11 cellular contexts compared by ENCODE assay signal in genomic region chr1:160208179-160209040, GRCh38. TPM values are rescaled to one million over a fixed set of nuclear protein-coding genes. Genes with fewer than 3 reads are reported as not detected.
DNase-seq lines count a peak whose midpoint lies in the region; ATAC-seq and TF ChIP-seq lines count a peak whose summit lies in the region.
"Had no signal": no experiment of that assay in that cellular context is flagged by ENCODE, and none has a peak within 500 bp of the region (broad histone marks: within the 10 kb centered on the region; RNA-seq: fewer than 3 reads in every experiment).

No MANE protein-coding gene starts in this region.

- peak overlapping the region; percentile 95 for H3K9ac ChIP-seq in mesenchymal stem cell (ENCODE audit: low read length)

- peak overlapping the region; percentile 11 for H2AK5ac ChIP-seq in mesenchymal stem cell (ENCODE audit: low read length, severe bottlenecking)

- no peak overlapping the region for H2BK120ac ChIP-seq in mesenchymal stem cell (ENCODE audit: low read depth, low read length)

- H3K79me1 ChIP-seq in mesenchymal stem cell (replicated peaks; ENCODE audit: low read length, poor library complexity, severe bottlenecking), result peaks cover 21% of the 10 kb centered on the region

- no peaks in the 10 kb centered on the region for H3K27me3 Mint-ChIP-seq in activated T-cell treated with anti-CD3 and anti-CD28 coated beads, Interleukin-2, amount 50 U/mL, for 24 hours

- peak overlapping the region in 1 of 2 experiments; percentile 15 for H3K4ac ChIP-seq in mesenchymal stem cell (ENCODE audit: low read depth in 1 of 2, low read length in 2 of 2)

- H3K27ac ChIP-seq in ascending aorta, result peak overlapping the region; percentile 94 to 98
- no peak overlapping the region for H3K27ac ChIP-seq in mesenchymal stem cell (ENCODE audit: low read length, poor library complexity, severe bottlenecking)
- peak overlapping the region; percentile 54 to 95 for H3K27ac ChIP-seq in thoracic aorta

- H3K27ac Mint-ChIP-seq in activated T-cell treated with anti-CD3 and anti-CD28 coated beads, Interleukin-2, amount 50 U/mL, for 24 hours, result peak overlapping the region; percentile 79

- H3K27me3 ChIP-seq in ascending aorta (no peaks in the 10 kb centered on the region), mesenchymal stem cell (ENCODE audit: control insufficient read depth in 1 of 2, insufficient read depth in 1 of 2, low read length in 2 of 2) (no peaks in the 10 kb centered on the region), thoracic aorta (replicated peaks; ENCODE audit: insufficient read depth) (no peaks in the 10 kb centered on the region)

- no peak overlapping the region for H4K8ac ChIP-seq in mesenchymal stem cell (ENCODE audit: low read length)

- no peak overlapping the region for H2BK12ac ChIP-seq in mesenchymal stem cell (ENCODE audit: low read length in 2 of 2)

- no peak overlapping the region for H2AFZ ChIP-seq in mesenchymal stem cell (ENCODE audit: low read depth, low read length)

- H3K14ac ChIP-seq in mesenchymal stem cell (ENCODE audit: low read length in 2 of 2), result peak overlapping the region in 1 of 2 experiments; percentile 58

- TF ChIP-seq CTCF in ascending aorta (IDR thresholded peaks at IDR 0.05), result no peak
- TF ChIP-seq CTCF in thoracic aorta (IDR thresholded peaks at IDR 0.05), result no peak

- no peak overlapping the region for H2BK5ac ChIP-seq in mesenchymal stem cell (ENCODE audit: low read depth, low read length, poor library complexity, severe bottlenecking)

- peaks cover 57% of the 10 kb centered on the region for H3K4me1 Mint-ChIP-seq in activated T-cell treated with anti-CD3 and anti-CD28 coated beads, Interleukin-2, amount 50 U/mL, for 24 hours (ENCODE audit: low read depth)

- whole genome bisulfite sequencing in mesenchymal stem cell, result 81% methylated on average over 8 of the region's 8 CpGs

- no peak overlapping the region for H2BK15ac ChIP-seq in mesenchymal stem cell (ENCODE audit: low read depth, poor library complexity, severe bottlenecking)

- no peak overlapping the region for H3K23ac ChIP-seq in mesenchymal stem cell (ENCODE audit: low read length in 2 of 2)

- peak overlapping the region in 1 of 2 experiments; percentile 14 for H3K18ac ChIP-seq in mesenchymal stem cell (ENCODE audit: low read depth in 1 of 2, low read length in 2 of 2)

- H3K36me3 Mint-ChIP-seq in activated T-cell treated with anti-CD3 and anti-CD28 coated beads, Interleukin-2, amount 50 U/mL, for 24 hours (ENCODE audit: low read depth), result peaks cover 75% of the 10 kb centered on the region

- H3K9me3 Mint-ChIP-seq in activated T-cell treated with anti-CD3 and anti-CD28 coated beads, Interleukin-2, amount 50 U/mL, for 24 hours, result no peaks in the 10 kb centered on the region

- H3K36me3 ChIP-seq in ascending aorta, result peaks cover 15 to 38% of the 10 kb centered on the region in 2 donors
- H3K36me3 ChIP-seq in mesenchymal stem cell (ENCODE audit: control insufficient read depth in 1 of 2, insufficient read depth in 2 of 2, low read depth in 1 of 2, low read length in 2 of 2), result peaks cover 51 to 67% of the 10 kb centered on the region in 2 experiments
- H3K36me3 ChIP-seq in thoracic aorta, result peaks cover 20% of the 10 kb centered on the region

- no peak overlapping the region for H4K91ac ChIP-seq in mesenchymal stem cell (ENCODE audit: low read length)

- no peak for ATAC-seq in thoracic aorta (ENCODE audit: insufficient number of reproducible peaks, low FRiP score, low read depth)
- ATAC-seq in HG02610 (IDR thresholded peaks at IDR 0.05; ENCODE audit: unreplicated experiment), result no peak
- ATAC-seq in HG03460 (IDR thresholded peaks at IDR 0.05; ENCODE audit: unreplicated experiment), result no peak
- ATAC-seq: esophagus mucosa, Panc1 had no signal

- H3K4me3 ChIP-seq in ascending aorta, result peak overlapping the region in 1 of 2 donors; percentile 5
- peak overlapping the region in 1 of 2 experiments; percentile 28 for H3K4me3 ChIP-seq in mesenchymal stem cell (ENCODE audit: insufficient read depth in 1 of 2, low read depth in 1 of 2, low read length in 2 of 2)
- H3K4me3 ChIP-seq in thoracic aorta, result peak overlapping the region; percentile 3

- no peak overlapping the region for H3K4me3 Mint-ChIP-seq in activated T-cell treated with anti-CD3 and anti-CD28 coated beads, Interleukin-2, amount 50 U/mL, for 24 hours

- intact Hi-C loops in ascending aorta (cut with DNase I), result loop anchor here (5.0 to 10.0 kb wide), 2 partner anchors 54 to 1186 kb away; partner anchors contain the start of gene DCAF8

- H3K4me1 ChIP-seq in ascending aorta (peaks cover 3 to 47% of the 10 kb centered on the region in 2 donors), mesenchymal stem cell (ENCODE audit: control insufficient read depth, insufficient read depth, low read depth, low read length) (peaks cover 36% of the 10 kb centered on the region), thoracic aorta (ENCODE audit: control insufficient read depth in 1 of 2, low read depth in 2 of 2) (peaks cover 40 to 68% of the 10 kb centered on the region in 2 donors)

- no peak for DNase-seq in activated T-cell treated with anti-CD3 and anti-CD28 coated beads, Interleukin-2, amount 50 U/mL, for 24 hours
- DNase-seq in activated T-cell treated with anti-CD3 and anti-CD28 coated beads, Interleukin-2, amount 50 U/mL, for 48 hours, result no peak
- no peak for DNase-seq in ascending aorta (ENCODE audit: low spot score in 2 of 2)
- DNase-seq in mesenchymal stem cell, result peak; percentile 32
- no peak for DNase-seq in thoracic aorta (ENCODE audit: low spot score)
- DNase-seq in NCI-H345 treated with DMSO at 0.1 percent for 48 hours (lab: John Stamatoyannopoulos, UW; ENCODE audit: unreplicated experiment), result no peak

- H3K9me3 ChIP-seq in ascending aorta (no peaks in the 10 kb centered on the region), mesenchymal stem cell (ENCODE audit: control insufficient read depth, low read length) (no peaks in the 10 kb centered on the region), thoracic aorta (no peaks in the 10 kb centered on the region)

- no peak overlapping the region for H3K4me2 ChIP-seq in mesenchymal stem cell (ENCODE audit: low read length, poor library complexity, severe bottlenecking)

RNA-seq across cellular contexts. Expression of gene PEA15, which starts 3.2 kb away (rescaled TPM):
- 178 TPM for total RNA-seq in ascending aorta
- 323 TPM for polyA plus RNA-seq in mesenchymal stem cell (2013, experiment 1 of 2)
- 331 TPM for polyA plus RNA-seq in mesenchymal stem cell (2013, experiment 2 of 2)
- total RNA-seq in thoracic aorta, result 100 to 1,000 TPM; 131 to 194 TPM

RNA-seq across cellular contexts. Expression of gene CASQ1, which starts 18.0 kb away (rescaled TPM):
- total RNA-seq in ascending aorta (not detected), thoracic aorta (10 to 100 TPM in 1 of 2 donors, 1 to 10 TPM in 1; 6.0 to 10.7 TPM)
- not detected for polyA plus RNA-seq in mesenchymal stem cell (2013, experiment 1 of 2)
- not detected for polyA plus RNA-seq in mesenchymal stem cell (2013, experiment 2 of 2)

RNA-seq across cellular contexts. Expression of gene DCAF8, which starts 53.9 kb away (rescaled TPM):
- 68.9 TPM for total RNA-seq in ascending aorta
- 57.0 TPM for polyA plus RNA-seq in mesenchymal stem cell (2013, experiment 1 of 2)
- polyA plus RNA-seq in mesenchymal stem cell (2013, experiment 2 of 2), result 58.2 TPM
- 100 to 1,000 TPM; 124 to 167 TPM for total RNA-seq in thoracic aorta

RNA-seq across cellular contexts. Expression of gene ATP1A4, which starts 57.0 kb away (rescaled TPM):
- not detected for total RNA-seq in ascending aorta
- polyA plus RNA-seq in mesenchymal stem cell (2013, experiment 1 of 2), result not detected
- polyA plus RNA-seq in mesenchymal stem cell (2013, experiment 2 of 2), result not detected
- 1 to 10 TPM in 1 of 2 donors, under 1 TPM in 1; 0.68 to 1.1 TPM for total RNA-seq in thoracic aorta
- total RNA-seq: esophagus mucosa had no signal
- polyA plus RNA-seq: BJ had no signal
